Comparison of ENCODE assay signal across 1 cellular context in genomic region chrX:13692771-13693231, GRCh38.
A peak's percentile ranks its signal among the peaks of the same experiment; 100 is the strongest.
TF ChIP-seq lines count a peak whose summit lies in the region.

No MANE protein-coding gene starts in this region.

TF ChIP-seq in HCT116, 20 proteins besides CTCF, POLR2A, EP300 and RAD21:
- TF ChIP-seq ZBTB33 (IDR thresholded peaks at IDR 0.05; ENCODE audit: extremely low read depth, insufficient replicate concordance, low read length) (no peak), CBX3 (IDR thresholded peaks at IDR 0.05; ENCODE audit: low read depth) (0 out of 2 replicates have a peak, but pooled peaks have one; percentile 28)
